22 cellular contexts compared by ENCODE assay signal in the genomic region with DNA sequence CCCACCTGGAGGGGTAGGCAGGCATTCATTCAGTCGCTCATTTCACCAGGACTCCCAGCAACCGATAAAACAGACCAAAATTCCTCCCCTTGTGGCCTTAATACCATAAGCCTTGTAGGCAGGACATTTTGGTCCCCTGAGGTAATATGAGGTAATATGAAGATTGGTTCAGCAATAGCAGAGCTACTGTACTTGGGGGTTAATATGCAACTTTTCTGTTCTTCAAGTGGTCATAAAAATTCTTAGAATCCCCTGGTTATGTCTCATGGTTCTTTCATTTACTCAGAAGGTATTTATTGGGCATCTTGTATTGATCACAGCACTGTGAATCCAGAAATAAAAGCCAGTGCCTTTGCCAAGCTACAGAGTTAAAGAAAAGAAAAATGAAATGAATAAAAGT. TPM values are rescaled to one million over a fixed set of nuclear protein-coding genes. Genes with fewer than 3 reads are reported as not detected.
DNase-seq lines count a peak whose midpoint lies in the region; ATAC-seq lines count a peak whose summit lies in the region.
"Had no signal": no experiment of that assay in that cellular context is flagged by ENCODE, and none has a peak within 500 bp of the region (broad histone marks: within the 10 kb centered on the region; RNA-seq: fewer than 3 reads in every experiment).

No MANE protein-coding gene starts in this region.

- H3K27me3 Mint-ChIP-seq in activated naive CD8-positive, alpha-beta T cell: no peaks in the 10 kb centered on the region
- no peaks in the 10 kb centered on the region for H3K27me3 Mint-ChIP-seq in activated naive CD8-positive, alpha-beta T cell treated with anti-CD3 and anti-CD28 coated beads for 36 hours
- no peaks in the 10 kb centered on the region for H3K27me3 Mint-ChIP-seq in memory B cell
- H3K27me3 Mint-ChIP-seq in activated CD4-positive, alpha-beta T cell treated with anti-CD3 and anti-CD28 coated beads, Interleukin-2, amount 10 ng/mL, durations not matched to agents 7 days and 5 days: no peaks in the 10 kb centered on the region

- CTCF ChIA-PET in activated CD4-positive, alpha-beta T cell treated with anti-CD3 and anti-CD28 coated beads, Interleukin-2, amount 10 ng/mL, durations not matched to agents 7 days and 5 days (lab: Charles Lee): interaction anchor here (0.7 to 1.5 kb wide), 3 partner anchors 9 to 23 kb away, joined by 3 to 4 read pairs (median 3); no protein-coding TSS in a partner anchor

- no peak for ATAC-seq in memory B cell (ENCODE audit: low read depth)
- ATAC-seq: GM12878, HepG2, Right ventricle myocardium inferior had no signal

- no peaks in the 10 kb centered on the region for H3K4me1 Mint-ChIP-seq in activated naive CD8-positive, alpha-beta T cell (ENCODE audit: low read depth)
- no peaks in the 10 kb centered on the region for H3K4me1 Mint-ChIP-seq in activated naive CD8-positive, alpha-beta T cell treated with anti-CD3 and anti-CD28 coated beads for 36 hours
- H3K4me1 Mint-ChIP-seq in memory B cell: peaks cover 52% of the 10 kb centered on the region
- no peaks in the 10 kb centered on the region for H3K4me1 Mint-ChIP-seq in activated CD4-positive, alpha-beta T cell treated with anti-CD3 and anti-CD28 coated beads, Interleukin-2, amount 10 ng/mL, durations not matched to agents 7 days and 5 days
- H3K4me1 Mint-ChIP-seq: CD14-positive monocyte had no signal

- H3K27ac Mint-ChIP-seq in activated naive CD8-positive, alpha-beta T cell: peak overlapping the region; percentile 41
- H3K27ac Mint-ChIP-seq in activated naive CD8-positive, alpha-beta T cell treated with anti-CD3 and anti-CD28 coated beads for 36 hours: no peak overlapping the region
- peak overlapping the region; percentile 79 for H3K27ac Mint-ChIP-seq in memory B cell
- no peak overlapping the region for H3K27ac Mint-ChIP-seq in activated CD4-positive, alpha-beta T cell treated with anti-CD3 and anti-CD28 coated beads, Interleukin-2, amount 10 ng/mL, durations not matched to agents 7 days and 5 days
- H3K27ac Mint-ChIP-seq: CD14-positive monocyte had no signal

- H3K36me3 Mint-ChIP-seq in activated naive CD8-positive, alpha-beta T cell: peaks cover 26% of the 10 kb centered on the region
- peaks cover 51% of the 10 kb centered on the region for H3K36me3 Mint-ChIP-seq in activated naive CD8-positive, alpha-beta T cell treated with anti-CD3 and anti-CD28 coated beads for 36 hours
- H3K36me3 Mint-ChIP-seq in memory B cell: peaks cover 53% of the 10 kb centered on the region
- peaks cover 56% of the 10 kb centered on the region for H3K36me3 Mint-ChIP-seq in activated CD4-positive, alpha-beta T cell treated with anti-CD3 and anti-CD28 coated beads, Interleukin-2, amount 10 ng/mL, durations not matched to agents 7 days and 5 days (ENCODE audit: low read depth)

- POLR2A ChIA-PET in activated CD4-positive, alpha-beta T cell treated with anti-CD3 and anti-CD28 coated beads, Interleukin-2, amount 10 ng/mL, durations not matched to agents 7 days and 5 days (lab: Charles Lee): no interaction called here

- no peak overlapping the region for H3K4me3 Mint-ChIP-seq in activated naive CD8-positive, alpha-beta T cell
- H3K4me3 Mint-ChIP-seq in activated naive CD8-positive, alpha-beta T cell treated with anti-CD3 and anti-CD28 coated beads for 36 hours: no peak overlapping the region
- H3K4me3 Mint-ChIP-seq in memory B cell: no peak overlapping the region
- no peak overlapping the region for H3K4me3 Mint-ChIP-seq in activated CD4-positive, alpha-beta T cell treated with anti-CD3 and anti-CD28 coated beads, Interleukin-2, amount 10 ng/mL, durations not matched to agents 7 days and 5 days
- H3K4me3 Mint-ChIP-seq: CD14-positive monocyte had no signal

- no peaks in the 10 kb centered on the region for H3K9me3 Mint-ChIP-seq in activated naive CD8-positive, alpha-beta T cell (ENCODE audit: low read depth)
- H3K9me3 Mint-ChIP-seq in activated naive CD8-positive, alpha-beta T cell treated with anti-CD3 and anti-CD28 coated beads for 36 hours: no peaks in the 10 kb centered on the region
- no peaks in the 10 kb centered on the region for H3K9me3 Mint-ChIP-seq in memory B cell
- no peaks in the 10 kb centered on the region for H3K9me3 Mint-ChIP-seq in activated CD4-positive, alpha-beta T cell treated with anti-CD3 and anti-CD28 coated beads, Interleukin-2, amount 10 ng/mL, durations not matched to agents 7 days and 5 days
- H3K9me3 Mint-ChIP-seq: CD14-positive monocyte had no signal

- DNase-seq in activated naive CD8-positive, alpha-beta T cell treated with anti-CD3 and anti-CD28 coated beads for 36 hours: no peak
- DNase-seq in LoVo (ENCODE audit: low spot score): peak; percentile 41
- no peak for DNase-seq in memory B cell (ENCODE audit: low spot score in 2 of 2)
- DNase-seq in activated CD4-positive, alpha-beta T cell treated with anti-CD3 and anti-CD28 coated beads, Interleukin-2, amount 10 ng/mL, durations not matched to agents 7 days and 5 days: no peak
- no peak for DNase-seq in stimulated activated CD4-positive, alpha-beta T cell treated with anti-CD3 and anti-CD28 coated beads, Interleukin-4, amount 100 ng/mL, for 4 hours
- DNase-seq in NCI-H2171 (lab: John Stamatoyannopoulos, UW): no peak
- DNase-seq in EL: no peak
- DNase-seq: AML-193, DMS53, KBM-7, NCI-H1092 treated with DMSO at 0.1 percent for 48 hours, NCI-H146, NCI-H2029, NCI-H446, NCI-H526 had no signal

RNA-seq across cellular contexts. Expression of a gene that starts 29.8 kb away (rescaled TPM):
- under 1 TPM; 0.56 to 0.68 TPM for total RNA-seq in activated naive CD8-positive, alpha-beta T cell treated with anti-CD3 and anti-CD28 coated beads for 36 hours
- total RNA-seq in activated CD4-positive, alpha-beta T cell treated with anti-CD3 and anti-CD28 coated beads, Interleukin-2, amount 10 ng/mL, durations not matched to agents 7 days and 5 days: not detected
- total RNA-seq: HepG2, HT-29, SJSA1 had no signal

RNA-seq across cellular contexts. Expression of a gene that starts 41.5 kb away (rescaled TPM):
- 1 to 10 TPM; 2.2 to 2.3 TPM for total RNA-seq in activated naive CD8-positive, alpha-beta T cell treated with anti-CD3 and anti-CD28 coated beads for 36 hours
- total RNA-seq in activated CD4-positive, alpha-beta T cell treated with anti-CD3 and anti-CD28 coated beads, Interleukin-2, amount 10 ng/mL, durations not matched to agents 7 days and 5 days: 1 to 10 TPM; 1.3 to 1.7 TPM

RNA-seq across cellular contexts. Expression of a gene that starts 52.2 kb away (rescaled TPM):
- total RNA-seq in activated naive CD8-positive, alpha-beta T cell treated with anti-CD3 and anti-CD28 coated beads for 36 hours: 10 to 100 TPM; 68.1 to 74.8 TPM
- 10 to 100 TPM; 92.4 to 95.7 TPM for total RNA-seq in activated CD4-positive, alpha-beta T cell treated with anti-CD3 and anti-CD28 coated beads, Interleukin-2, amount 10 ng/mL, durations not matched to agents 7 days and 5 days

Comparison
In these comparisons a context has a peak if more than half of its experiments do, and no peak if none do; other contexts are left out.
1. H3K27ac Mint-ChIP-seq: peak in activated naive CD8-positive, alpha-beta T cell (single experiment) and memory B cell (single experiment); none in activated naive CD8-positive, alpha-beta T cell treated with anti-CD3 and anti-CD28 coated beads for 36 hours (single experiment) and activated CD4-positive, alpha-beta T cell treated with anti-CD3 and anti-CD28 coated beads, Interleukin-2, amount 10 ng/mL, durations not matched to agents 7 days and 5 days (single experiment).